Comparison of ENCODE assay signal across 8 cellular contexts in the genomic region with DNA sequence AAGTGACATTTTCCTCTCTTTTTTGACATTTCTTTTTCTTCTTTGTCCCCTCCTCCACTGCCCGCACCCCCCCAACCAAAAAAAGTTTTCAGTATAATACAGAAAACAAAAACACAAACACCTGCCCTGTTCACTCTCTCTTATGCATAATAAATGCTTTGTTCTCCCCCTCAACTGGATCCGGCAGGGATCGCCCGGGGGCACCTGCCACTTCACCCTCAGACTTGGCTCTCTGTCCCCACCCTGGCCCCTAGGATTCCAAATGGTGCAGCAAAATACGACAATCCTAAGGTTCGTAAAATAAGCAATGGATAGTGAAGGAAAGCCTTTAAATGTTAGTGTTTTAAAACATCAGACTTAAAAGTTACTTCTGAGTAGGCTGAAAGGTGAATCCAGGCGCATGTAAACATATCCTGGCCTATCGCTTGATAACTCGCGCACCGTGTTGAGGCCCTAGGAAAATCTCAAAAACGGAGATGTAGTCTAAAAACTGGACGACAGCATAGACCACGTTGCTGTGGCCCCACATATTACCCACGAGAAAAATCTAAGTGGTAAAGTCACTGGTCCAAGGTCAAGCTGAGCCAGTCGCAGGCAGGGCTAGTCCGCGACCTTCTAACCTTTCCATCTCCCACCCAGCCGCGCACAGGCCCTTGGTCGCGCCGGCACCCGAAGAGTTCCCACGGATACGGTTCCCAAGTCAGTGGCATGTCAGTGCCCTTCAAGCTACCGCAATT.
DNase-seq lines count a peak whose midpoint lies in the region; ATAC-seq and TF ChIP-seq lines count a peak whose summit lies in the region.

No MANE protein-coding gene starts in this region.

- DNase-seq in GM23248 (peak; percentile 35), left ventricle myocardium inferior (peak; percentile 26), skeletal muscle cell (ENCODE audit: low read depth) (no peak), sciatic nerve (ENCODE audit: low spot score) (no peak), OCI-M2 (lab: John Stamatoyannopoulos, UW; ENCODE audit: unreplicated experiment) (no peak), NCI-H1048 (lab: John Stamatoyannopoulos, UW) (no peak)
- DNase-seq in activated CD8-positive, alpha-beta T cell treated with anti-CD3 and anti-CD28 coated beads, Interleukin-2, amount 10 ng/mL, durations not matched to agents 7 days and 5 days = no peak

- peaks cover 53% of the 10 kb centered on the region for H3K27me3 Mint-ChIP-seq in activated CD8-positive, alpha-beta T cell treated with anti-CD3 and anti-CD28 coated beads, Interleukin-2, amount 10 ng/mL, durations not matched to agents 7 days and 5 days (ENCODE audit: low read depth)

- no peak overlapping the region for H3K27ac Mint-ChIP-seq in activated CD8-positive, alpha-beta T cell treated with anti-CD3 and anti-CD28 coated beads, Interleukin-2, amount 10 ng/mL, durations not matched to agents 7 days and 5 days

- H3K27me3 ChIP-seq in GM23248 (replicated peaks; ENCODE audit: insufficient read depth) (no peaks in the 10 kb centered on the region), left ventricle myocardium inferior (ENCODE audit: low read depth) (no peaks in the 10 kb centered on the region)

- CTCF ChIA-PET in activated CD8-positive, alpha-beta T cell treated with anti-CD3 and anti-CD28 coated beads, Interleukin-2, amount 10 ng/mL, durations not matched to agents 7 days and 5 days (lab: Charles Lee) = no interaction called here

- H3K4me3 Mint-ChIP-seq in activated CD8-positive, alpha-beta T cell treated with anti-CD3 and anti-CD28 coated beads, Interleukin-2, amount 10 ng/mL, durations not matched to agents 7 days and 5 days = peak overlapping the region; percentile 34

- peak overlapping the region; percentile 82 for H3K4me2 ChIP-seq in GM23248 (ENCODE audit: unreplicated experiment)

- H3K4me1 ChIP-seq in GM23248 (ENCODE audit: insufficient read depth) = peaks cover 14% of the 10 kb centered on the region
- peaks cover 69% of the 10 kb centered on the region for H3K4me1 ChIP-seq in left ventricle myocardium inferior

- POLR2A ChIA-PET in activated CD8-positive, alpha-beta T cell treated with anti-CD3 and anti-CD28 coated beads, Interleukin-2, amount 10 ng/mL, durations not matched to agents 7 days and 5 days (lab: Charles Lee) = no interaction called here

- 32 to 33% methylated on average over 27 of the region's 27 CpGs for WGBS in GM23248 (ENCODE audit: low coverage in 1 of 2, low lambda C conversion rate in 2 of 2, missing lambda C conversion rate in 2 of 2), 2 experiments

- H2AFZ ChIP-seq in GM23248 = peak overlapping the region; percentile 96

- H3K9me2 ChIP-seq in GM23248 (ENCODE audit: insufficient read depth) = no peaks in the 10 kb centered on the region

- H3K9me3 Mint-ChIP-seq in activated CD8-positive, alpha-beta T cell treated with anti-CD3 and anti-CD28 coated beads, Interleukin-2, amount 10 ng/mL, durations not matched to agents 7 days and 5 days (ENCODE audit: insufficient read depth) = no peaks in the 10 kb centered on the region

- peaks cover 34% of the 10 kb centered on the region for H3K79me2 ChIP-seq in GM23248 (ENCODE audit: insufficient read depth)

- peak overlapping the region; percentile 66 for H3K9ac ChIP-seq in GM23248

- H3K27ac ChIP-seq in GM23248 (no peak overlapping the region), left ventricle myocardium inferior (replicated peaks) (peak overlapping the region; percentile 98)

- H3K9me3 ChIP-seq in GM23248 (ENCODE audit: low read depth) (no peaks in the 10 kb centered on the region), left ventricle myocardium inferior (replicated peaks) (no peaks in the 10 kb centered on the region)

- no peak for TF ChIP-seq CTCF in left ventricle myocardium inferior (IDR thresholded peaks at IDR 0.05; ENCODE audit: borderline replicate concordance)

- H3K36me3 Mint-ChIP-seq in activated CD8-positive, alpha-beta T cell treated with anti-CD3 and anti-CD28 coated beads, Interleukin-2, amount 10 ng/mL, durations not matched to agents 7 days and 5 days (ENCODE audit: low read depth) = no peaks in the 10 kb centered on the region

- ATAC-seq in activated CD8-positive, alpha-beta T cell treated with anti-CD3 and anti-CD28 coated beads, Interleukin-2, amount 10 ng/mL, durations not matched to agents 7 days and 5 days = no peak
- no peak for ATAC-seq in HG02588 (IDR thresholded peaks at IDR 0.05; ENCODE audit: unreplicated experiment)
- no peak for ATAC-seq in sciatic nerve

- intact Hi-C loops in left ventricle myocardium inferior (cut with micrococcal nuclease) = no loop called here
- intact Hi-C loops in sciatic nerve (cut with DNase I) = no loop called here

- H3K4me1 Mint-ChIP-seq in activated CD8-positive, alpha-beta T cell treated with anti-CD3 and anti-CD28 coated beads, Interleukin-2, amount 10 ng/mL, durations not matched to agents 7 days and 5 days (ENCODE audit: low read depth) = peaks cover 2% of the 10 kb centered on the region

- H4K20me1 ChIP-seq in GM23248 (ENCODE audit: insufficient read depth) = no peaks in the 10 kb centered on the region

- H3K36me3 ChIP-seq in GM23248 (ENCODE audit: low read depth) = 0 out of 2 replicates have a peak, but pooled peaks cover 6% of the 10 kb centered on the region
- H3K36me3 ChIP-seq in left ventricle myocardium inferior = peaks cover 28% of the 10 kb centered on the region

- in situ Hi-C loops in GM23248 (cut with MboI) = no loop called here

- H3K4me3 ChIP-seq in GM23248 (peak overlapping the region; percentile 81), left ventricle myocardium inferior (peak overlapping the region; percentile 93), skeletal muscle cell (ENCODE audit: low read depth, low read length) (peak overlapping the region; percentile 90)

- no peaks in the 10 kb centered on the region for H3F3A ChIP-seq in GM23248 (ENCODE audit: insufficient read depth)

Comparison
In these comparisons a context has a peak if more than half of its experiments do, and no peak if none do; other contexts are left out.
1. DNase-seq: peak in GM23248 (single experiment) and left ventricle myocardium inferior (single experiment); none in activated CD8-positive, alpha-beta T cell treated with anti-CD3 and anti-CD28 coated beads, Interleukin-2, amount 10 ng/mL, durations not matched to agents 7 days and 5 days (single experiment), skeletal muscle cell (single experiment), sciatic nerve (single experiment), OCI-M2 (single experiment) and NCI-H1048 (single experiment).
2. Peak in every context shown above with its lines, with median percentiles within 50 percentile points of each other: H3K4me3 ChIP-seq.